ENCODE assay signal across 8 cellular contexts in genomic region chr13:99124695-99125334, GRCh38.
DNase-seq lines count a peak whose midpoint lies in the region; ATAC-seq and TF ChIP-seq lines count a peak whose summit lies in the region.

No MANE protein-coding gene starts in this region.

- ATAC-seq in GM18520 (IDR thresholded peaks at IDR 0.05; ENCODE audit: unreplicated experiment) (peak; percentile 78), HG03139 (IDR thresholded peaks at IDR 0.05; ENCODE audit: unreplicated experiment) (peak; percentile 61), T-cell (replicated peaks in 1 of 4) (peak; percentile 23 to 65 (median 52))

- no peak overlapping the region for H3K27ac Mint-ChIP-seq in T-cell
- no peak overlapping the region for H3K27ac Mint-ChIP-seq in progenitor cell of endocrine pancreas

- H3K4me1 Mint-ChIP-seq in T-cell (peaks cover 14 to 17% (median 16%) of the 10 kb centered on the region in 3 donors), progenitor cell of endocrine pancreas (ENCODE audit: low read depth) (no peaks in the 10 kb centered on the region)

- no peak for TF ChIP-seq CTCF in AG09319 (IDR thresholded peaks at IDR 0.05; ENCODE audit: low read depth, low read length)
- TF ChIP-seq CTCF in progenitor cell of endocrine pancreas (IDR thresholded peaks at IDR 0.05; ENCODE audit: unreplicated experiment) = no peak

- H3K9me3 Mint-ChIP-seq in T-cell (no peaks in the 10 kb centered on the region), progenitor cell of endocrine pancreas (ENCODE audit: low read depth) (peaks cover 5% of the 10 kb centered on the region)

- H3K27me3 Mint-ChIP-seq in T-cell (peaks cover 0 to 6% of the 10 kb centered on the region in 2 donors), progenitor cell of endocrine pancreas (peaks cover 8% of the 10 kb centered on the region)

- POLR2A ChIA-PET in T-cell (lab: Charles Lee) = interaction anchor here (0.6 kb wide), 2 partner anchors 16 to 125 kb away, joined by 4 to 10 read pairs; no protein-coding TSS in a partner anchor
- POLR2A ChIA-PET in HEK293T (lab: Yijun Ruan, JAX) = no interaction called here

- H3K36me3 Mint-ChIP-seq in T-cell (no peaks in the 10 kb centered on the region), progenitor cell of endocrine pancreas (ENCODE audit: insufficient read depth) (no peaks in the 10 kb centered on the region)

- DNase-seq in AG09319 (ENCODE audit: extremely low read depth, low read depth) (peak; percentile 4), T-cell (no peak), germinal center (ENCODE audit: low spot score) (peak; percentile 13), progenitor cell of endocrine pancreas (ENCODE audit: low spot score, unreplicated experiment) (no peak), HEK293T (ENCODE audit: extremely low spot score) (no peak), COLO668 (lab: John Stamatoyannopoulos, UW; ENCODE audit: unreplicated experiment) (no peak)

- H3K4me3 Mint-ChIP-seq in T-cell (no peak overlapping the region), progenitor cell of endocrine pancreas (ENCODE audit: low read depth) (no peak overlapping the region)

- CTCF ChIA-PET in T-cell (lab: Charles Lee) = interaction anchor here in 1 of 2 donors (0.7 kb wide), 1 partner anchor 142 kb away, joined by 3 read pairs; no protein-coding TSS in a partner anchor
- CTCF ChIA-PET in HEK293T (lab: Yijun Ruan, JAX) = no interaction called here

TF ChIP-seq in HEK293T, 16 proteins besides CTCF, POLR2A, EP300 and RAD21:
- TF ChIP-seq NFRKB (IDR thresholded peaks at IDR 0.05) = no peak
- TF ChIP-seq FOXK2 (IDR thresholded peaks at IDR 0.05) = no peak
- no peak for TF ChIP-seq ELF4 (IDR thresholded peaks at IDR 0.05)
- no peak for TF ChIP-seq PKNOX1 (IDR thresholded peaks at IDR 0.05)

Comparison
In these comparisons a context has a peak if more than half of its experiments do, and no peak if none do; other contexts are left out.
1. DNase-seq: peak in AG09319 (single experiment) and germinal center (single experiment); none in T-cell (0 of 34), progenitor cell of endocrine pancreas (single experiment), HEK293T (single experiment) and COLO668 (single experiment).
2. Peak in every context shown above with its lines, with median percentiles within 50 percentile points of each other: ATAC-seq.